Comparison of ENCODE assay signal across 9 cellular contexts in genomic region chr18:76687271-76688006, GRCh38.
DNase-seq lines count a peak whose midpoint lies in the region; ATAC-seq and TF ChIP-seq lines count a peak whose summit lies in the region.
"Had no signal": no experiment of that assay in that cellular context is flagged by ENCODE, and none has a peak within 500 bp of the region (broad histone marks: within the 10 kb centered on the region; RNA-seq: fewer than 3 reads in every experiment).

No MANE protein-coding gene starts in this region.

- peak; percentile 41 for ATAC-seq in HG03469 (IDR thresholded peaks at IDR 0.05; ENCODE audit: unreplicated experiment)
- peak; percentile 82 for ATAC-seq in activated naive CD8-positive, alpha-beta T cell treated with anti-CD3 and anti-CD28 coated beads, Interleukin-2, amount 50 U/mL, for 24 hours

- TF ChIP-seq EP300 in tibial nerve (IDR thresholded peaks at IDR 0.05): no peak

- intact Hi-C loops in activated CD4-positive, alpha-beta T cell treated with anti-CD3 and anti-CD28 coated beads, Interleukin-2, amount 10 ng/mL, durations not matched to agents 24 days and 14 days (cut with micrococcal nuclease): no loop called here

- WGBS in tibial nerve, 2 donors: 71 to 77% methylated on average over 15 of the region's 15 CpGs

- no peak for TF ChIP-seq CTCF in tibial nerve (IDR thresholded peaks at IDR 0.05)

- DNase-seq in activated CD4-positive, alpha-beta T cell treated with anti-CD3 and anti-CD28 coated beads, Interleukin-2, amount 10 ng/mL, durations not matched to agents 24 days and 14 days: no peak
- DNase-seq in activated CD4-positive, alpha-beta T cell treated with anti-CD3 and anti-CD28 coated beads, Interleukin-2, amount 50 U/mL, for 1 hour: no peak
- peak; percentile 46 for DNase-seq in activated naive CD8-positive, alpha-beta T cell treated with anti-CD3 and anti-CD28 coated beads, Interleukin-2, amount 50 U/mL, for 24 hours
- DNase-seq in non-pigmented ciliary epithelial cell (ENCODE audit: low read depth): peak; percentile 40
- DNase-seq in AG08396 (ENCODE audit: low spot score): no peak
- DNase-seq in tibial nerve (ENCODE audit: low spot score in 2 of 2): no peak
- no peak for DNase-seq in NCI-H187 treated with DMSO at 0.1 percent for 48 hours (lab: John Stamatoyannopoulos, UW)

- H3K9me3 Mint-ChIP-seq in activated CD4-positive, alpha-beta T cell treated with anti-CD3 and anti-CD28 coated beads, Interleukin-2, amount 10 ng/mL, durations not matched to agents 24 days and 14 days: no peaks in the 10 kb centered on the region
- H3K9me3 Mint-ChIP-seq in activated naive CD8-positive, alpha-beta T cell treated with anti-CD3 and anti-CD28 coated beads, Interleukin-2, amount 50 U/mL, for 24 hours: no peaks in the 10 kb centered on the region

- peak overlapping the region in 2 of 4 donors; percentile 74 to 75 for H3K27ac ChIP-seq in tibial nerve
- H3K27ac ChIP-seq: C4-2B had no signal

- no peaks in the 10 kb centered on the region for H3K36me3 Mint-ChIP-seq in activated CD4-positive, alpha-beta T cell treated with anti-CD3 and anti-CD28 coated beads, Interleukin-2, amount 10 ng/mL, durations not matched to agents 24 days and 14 days (ENCODE audit: low read depth)
- H3K36me3 Mint-ChIP-seq in activated naive CD8-positive, alpha-beta T cell treated with anti-CD3 and anti-CD28 coated beads, Interleukin-2, amount 50 U/mL, for 24 hours (ENCODE audit: low read depth): no peaks in the 10 kb centered on the region

- TF ChIP-seq POLR2A in tibial nerve (IDR thresholded peaks at IDR 0.05): no peak

- H3K4me1 Mint-ChIP-seq in activated CD4-positive, alpha-beta T cell treated with anti-CD3 and anti-CD28 coated beads, Interleukin-2, amount 10 ng/mL, durations not matched to agents 24 days and 14 days: peaks cover 7% of the 10 kb centered on the region
- H3K4me1 Mint-ChIP-seq in activated naive CD8-positive, alpha-beta T cell treated with anti-CD3 and anti-CD28 coated beads, Interleukin-2, amount 50 U/mL, for 24 hours: peaks cover 18% of the 10 kb centered on the region

- H3K4me3 ChIP-seq in tibial nerve: no peak overlapping the region

- peaks cover 0 to 5% of the 10 kb centered on the region in 2 donors for H3K27me3 ChIP-seq in tibial nerve

- peak overlapping the region; percentile 19 for H3K27ac Mint-ChIP-seq in activated CD4-positive, alpha-beta T cell treated with anti-CD3 and anti-CD28 coated beads, Interleukin-2, amount 10 ng/mL, durations not matched to agents 24 days and 14 days
- no peak overlapping the region for H3K27ac Mint-ChIP-seq in activated naive CD8-positive, alpha-beta T cell treated with anti-CD3 and anti-CD28 coated beads, Interleukin-2, amount 50 U/mL, for 24 hours

- H3K9me3 ChIP-seq in tibial nerve: no peaks in the 10 kb centered on the region

- no peaks in the 10 kb centered on the region for H3K36me3 ChIP-seq in tibial nerve

- H3K4me1 ChIP-seq in tibial nerve: peaks cover 0 to 16% (median 3%) of the 10 kb centered on the region in 4 donors

- peaks cover 28% of the 10 kb centered on the region for H3K27me3 Mint-ChIP-seq in activated CD4-positive, alpha-beta T cell treated with anti-CD3 and anti-CD28 coated beads, Interleukin-2, amount 10 ng/mL, durations not matched to agents 24 days and 14 days
- peaks cover 51% of the 10 kb centered on the region for H3K27me3 Mint-ChIP-seq in activated naive CD8-positive, alpha-beta T cell treated with anti-CD3 and anti-CD28 coated beads, Interleukin-2, amount 50 U/mL, for 24 hours

- no peak overlapping the region for H3K4me3 Mint-ChIP-seq in activated CD4-positive, alpha-beta T cell treated with anti-CD3 and anti-CD28 coated beads, Interleukin-2, amount 10 ng/mL, durations not matched to agents 24 days and 14 days
- no peak overlapping the region for H3K4me3 Mint-ChIP-seq in activated naive CD8-positive, alpha-beta T cell treated with anti-CD3 and anti-CD28 coated beads, Interleukin-2, amount 50 U/mL, for 24 hours

Comparison
In these comparisons a context has a peak if more than half of its experiments do, and no peak if none do; other contexts are left out.
1. DNase-seq: peak in activated naive CD8-positive, alpha-beta T cell treated with anti-CD3 and anti-CD28 coated beads, Interleukin-2, amount 50 U/mL, for 24 hours (single experiment) and non-pigmented ciliary epithelial cell (single experiment); none in activated CD4-positive, alpha-beta T cell treated with anti-CD3 and anti-CD28 coated beads, Interleukin-2, amount 10 ng/mL, durations not matched to agents 24 days and 14 days (single experiment), activated CD4-positive, alpha-beta T cell treated with anti-CD3 and anti-CD28 coated beads, Interleukin-2, amount 50 U/mL, for 1 hour (single experiment), AG08396 (single experiment), tibial nerve (0 of 2) and NCI-H187 treated with DMSO at 0.1 percent for 48 hours (single experiment).